In genomic region chr3:150761831-150762661, GRCh38 we compare ENCODE assay signal across 1 cellular context.
TF ChIP-seq lines count a peak whose summit lies in the region.

No MANE protein-coding gene starts in this region.

TF ChIP-seq in HepG2, 621 proteins besides CTCF, POLR2A, EP300 and RAD21 (continued from another document and continues in another):
- no peak for TF ChIP-seq BCLAF1 (IDR thresholded peaks at IDR 0.05)
- no peak for TF ChIP-seq KIAA2018 (CRISPR knock-in tag; IDR thresholded peaks at IDR 0.05; ENCODE audit: borderline replicate concordance)
- 0 out of 2 replicates have a peak, but pooled peaks have one; percentile 19 for TF ChIP-seq ARID4A (CRISPR knock-in tag; IDR thresholded peaks at IDR 0.05; ENCODE audit: borderline replicate concordance)
- 0 out of 2 replicates have a peak, but pooled peaks have one; percentile 42 for TF ChIP-seq ZNF605 (CRISPR knock-in tag; IDR thresholded peaks at IDR 0.05)
- no peak for TF ChIP-seq KDM5A (IDR thresholded peaks at IDR 0.05; ENCODE audit: borderline replicate concordance, low read length)
- TF ChIP-seq EHMT2 (IDR thresholded peaks at IDR 0.05; ENCODE audit: borderline replicate concordance, low read depth, low read length) = no peak
- TF ChIP-seq POLR2AphosphoS5 (IDR thresholded peaks at IDR 0.05; ENCODE audit: low read depth, low read length) = peak; percentile 34; the same call in 1 of the 2 replicates
- TF ChIP-seq ATF2 (CRISPR knock-in tag; IDR thresholded peaks at IDR 0.05) = peak; percentile 17; the same call in 1 of the 2 replicates
- no peak for TF ChIP-seq HMG20A (CRISPR knock-in tag; IDR thresholded peaks at IDR 0.05; ENCODE audit: borderline replicate concordance)
- TF ChIP-seq ZC3H13 (CRISPR knock-in tag; IDR thresholded peaks at IDR 0.05) = no peak
- TF ChIP-seq KLF9 (CRISPR knock-in tag; IDR thresholded peaks at IDR 0.05; ENCODE audit: low read depth) = no peak
- no peak for TF ChIP-seq ONECUT2 (CRISPR knock-in tag; IDR thresholded peaks at IDR 0.05)
- peak; percentile 24; the same call in 1 of the 2 replicates for TF ChIP-seq GABPB1 (CRISPR knock-in tag; IDR thresholded peaks at IDR 0.05)
- no peak for TF ChIP-seq SSRP1 (CRISPR knock-in tag; IDR thresholded peaks at IDR 0.05)
- no peak for TF ChIP-seq TRIM24 (CRISPR knock-in tag; IDR thresholded peaks at IDR 0.05)
- no peak; a peak in 1 of 4 replicates for TF ChIP-seq REST (IDR thresholded peaks at IDR 0.05; ENCODE audit: borderline replicate concordance in 1 of 2, low read depth in 1 of 2, low read length in 2 of 2)
- TF ChIP-seq GLI4 (CRISPR knock-in tag; IDR thresholded peaks at IDR 0.05; ENCODE audit: borderline replicate concordance) = no peak
- TF ChIP-seq ZNF282 (IDR thresholded peaks at IDR 0.05; ENCODE audit: partially characterized antibody) = no peak
- TF ChIP-seq ZBTB7A (CRISPR knock-in tag; IDR thresholded peaks at IDR 0.05) = 0 out of 2 replicates have a peak, but pooled peaks have one; percentile 6
- no peak for TF ChIP-seq KMT2B (CRISPR knock-in tag; IDR thresholded peaks at IDR 0.05)
